8 cellular contexts compared by ENCODE assay signal in the genomic region with DNA sequence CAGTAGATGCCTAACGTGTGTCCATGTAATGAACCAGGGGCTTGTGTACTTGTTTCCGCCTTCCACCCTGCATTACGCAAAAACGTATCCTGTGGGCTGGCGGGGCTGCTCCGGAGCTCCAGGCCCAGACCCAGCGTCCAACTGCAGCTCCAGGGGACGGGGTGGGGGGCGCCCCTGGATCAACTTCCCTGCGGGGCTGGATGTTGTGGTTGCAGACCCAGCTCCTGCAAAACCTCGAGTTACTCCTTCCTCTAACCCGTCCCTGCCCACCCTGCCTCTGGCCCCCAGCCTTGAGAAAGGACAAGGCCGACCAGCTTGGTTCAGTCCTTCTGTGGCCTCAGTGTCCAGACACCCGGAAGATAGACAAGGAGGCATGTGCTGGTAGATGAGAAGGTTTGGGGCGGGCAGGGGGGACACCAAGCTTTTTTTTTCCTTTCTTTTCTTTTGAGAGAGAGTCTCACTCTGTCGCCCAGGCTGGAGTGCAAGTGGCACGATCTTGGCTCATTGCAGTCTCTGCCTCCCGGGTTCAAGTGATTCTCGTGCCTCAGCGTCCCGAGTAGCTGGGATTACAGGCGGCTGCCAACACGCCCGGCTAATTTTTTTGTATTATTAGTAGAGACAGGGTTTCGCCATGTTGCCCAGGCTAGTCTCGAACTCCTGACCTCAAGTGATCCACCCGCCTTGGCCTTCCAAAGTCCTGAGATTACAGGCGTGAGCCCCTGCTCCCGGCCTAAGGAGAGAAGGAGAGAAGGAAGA. TPM values are rescaled to one million over a fixed set of nuclear protein-coding genes. Genes with fewer than 3 reads are reported as not detected.
DNase-seq lines count a peak whose midpoint lies in the region; ATAC-seq and TF ChIP-seq lines count a peak whose summit lies in the region.

No MANE protein-coding gene starts in this region.

- CTCF ChIA-PET in CD8-positive, alpha-beta T cell (lab: Charles Lee), result interaction anchor here (0.6 to 8.9 kb wide), 10 partner anchors 17 to 294 kb away, joined by 3 to 48 read pairs (median 4); no protein-coding TSS in a partner anchor

- H3K27ac ChIP-seq in CD8-positive, alpha-beta T cell (ENCODE audit: low read depth, low read length), result peak overlapping the region; percentile 61
- H3K27ac ChIP-seq in OCI-LY3 (ENCODE audit: low read length) (peak overlapping the region; percentile 49), osteoblast (ENCODE audit: low read depth, low read length) (peak overlapping the region; percentile 87)

- no peak for TF ChIP-seq CTCF in CD8-positive, alpha-beta T cell (IDR thresholded peaks at IDR 0.05)
- TF ChIP-seq CTCF in OCI-LY3 (IDR thresholded peaks at IDR 0.05; ENCODE audit: low read depth, low read length) (no peak), endothelial cell (IDR thresholded peaks at IDR 0.05; ENCODE audit: unreplicated experiment) (no peak), osteoblast (IDR thresholded peaks at IDR 0.05; ENCODE audit: extremely low read depth, low read depth, low read length) (no peak)

- H3K9ac ChIP-seq in OCI-LY3 (ENCODE audit: low read length), result peak overlapping the region; percentile 83

- H3K79me2 ChIP-seq in OCI-LY3 (ENCODE audit: low read length), result peaks cover 10% of the 10 kb centered on the region
- H3K79me2 ChIP-seq in osteoblast (ENCODE audit: insufficient read depth, low read length), result peaks cover 23% of the 10 kb centered on the region

- peaks cover 21% of the 10 kb centered on the region for H3K4me1 ChIP-seq in CD8-positive, alpha-beta T cell (ENCODE audit: insufficient read depth, low read length)
- H3K4me1 ChIP-seq in OCI-LY3 (ENCODE audit: low read length), result peaks cover 10% of the 10 kb centered on the region
- H3K4me1 ChIP-seq in osteoblast (ENCODE audit: insufficient read depth, low read length), result peaks cover 9% of the 10 kb centered on the region

- peaks cover 29% of the 10 kb centered on the region for H3K4me1 Mint-ChIP-seq in CD8-positive, alpha-beta T cell (ENCODE audit: low read depth)
- peaks cover 10% of the 10 kb centered on the region for H3K4me1 Mint-ChIP-seq in endothelial cell (ENCODE audit: unreplicated experiment)

- H3K36me3 Mint-ChIP-seq in CD8-positive, alpha-beta T cell, result peaks cover 34% of the 10 kb centered on the region
- peaks cover 17% of the 10 kb centered on the region for H3K36me3 Mint-ChIP-seq in endothelial cell (ENCODE audit: low read depth, unreplicated experiment)

- intact Hi-C loops in CD8-positive, alpha-beta T cell (cut with DNase I, micrococcal nuclease), result loop anchor here in 1 of 2 experiments (10.0 kb wide), 2 partner anchors 200 to 280 kb away; a partner anchor contains a TSS

- no peak for ATAC-seq in CD8-positive, alpha-beta T cell
- no peak for ATAC-seq in HG02759 (IDR thresholded peaks at IDR 0.05; ENCODE audit: unreplicated experiment)
- ATAC-seq in GM18867 (IDR thresholded peaks at IDR 0.05; ENCODE audit: unreplicated experiment), result no peak

- peak overlapping the region; percentile 95 for H3K27ac Mint-ChIP-seq in CD8-positive, alpha-beta T cell
- H3K27ac Mint-ChIP-seq in endothelial cell (ENCODE audit: unreplicated experiment), result peak overlapping the region; percentile 92

- H3K4me2 ChIP-seq in OCI-LY3 (ENCODE audit: low read length), result peak overlapping the region; percentile 90
- H3K4me2 ChIP-seq in osteoblast (ENCODE audit: insufficient read depth, low read length), result peak overlapping the region; percentile 95

- POLR2A ChIA-PET in CD8-positive, alpha-beta T cell (lab: Charles Lee), result interaction anchor here (0.6 to 2.1 kb wide), 9 partner anchors 23 to 261 kb away, joined by 3 to 7 read pairs (median 3); a partner anchor contains a TSS

- peaks cover 13% of the 10 kb centered on the region for H3K36me3 ChIP-seq in CD8-positive, alpha-beta T cell (ENCODE audit: insufficient read depth, low read length)
- H3K36me3 ChIP-seq in OCI-LY3 (replicated peaks; ENCODE audit: low read depth, low read length) (peaks cover 12% of the 10 kb centered on the region), osteoblast (ENCODE audit: insufficient read depth, low read length) (peaks cover 24% of the 10 kb centered on the region)

- H4K20me1 ChIP-seq in OCI-LY3 (ENCODE audit: insufficient read depth, low read length), result no peaks in the 10 kb centered on the region
- H4K20me1 ChIP-seq in osteoblast (ENCODE audit: insufficient read depth, low read length), result no peaks in the 10 kb centered on the region

- no peaks in the 10 kb centered on the region for H3K27me3 ChIP-seq in CD8-positive, alpha-beta T cell (ENCODE audit: insufficient read depth, low read length)
- H3K27me3 ChIP-seq in OCI-LY3 (ENCODE audit: low read depth, low read length), result no peaks in the 10 kb centered on the region
- H3K27me3 ChIP-seq in osteoblast (ENCODE audit: insufficient read depth, low read length), result no peaks in the 10 kb centered on the region

- H3K9me3 ChIP-seq in CD8-positive, alpha-beta T cell (ENCODE audit: low read length), result no peaks in the 10 kb centered on the region
- no peaks in the 10 kb centered on the region for H3K9me3 ChIP-seq in OCI-LY3 (ENCODE audit: insufficient read depth, low read length)
- H3K9me3 ChIP-seq in osteoblast (ENCODE audit: low read depth, low read length), result no peaks in the 10 kb centered on the region

- DNase-seq in CD8-positive, alpha-beta T cell, result no peak
- DNase-seq in endothelial cell (ENCODE audit: low spot score) (no peak), osteoblast (ENCODE audit: insufficient read length, low spot score, missing footprints) (no peak), SW 1271 (lab: John Stamatoyannopoulos, UW) (no peak), DMS79 (lab: John Stamatoyannopoulos, UW) (no peak)

- H3K4me3 Mint-ChIP-seq in CD8-positive, alpha-beta T cell, result peak overlapping the region; percentile 98
- peak overlapping the region; percentile 97 for H3K4me3 Mint-ChIP-seq in endothelial cell (ENCODE audit: unreplicated experiment)

- H2AFZ ChIP-seq in OCI-LY3 (ENCODE audit: low read depth, low read length) (peak overlapping the region; percentile 31; the same call in 1 of the 2 replicates), osteoblast (ENCODE audit: low read length) (peak overlapping the region; percentile 100)

- H3K9me3 Mint-ChIP-seq in CD8-positive, alpha-beta T cell, result no peaks in the 10 kb centered on the region
- H3K9me3 Mint-ChIP-seq in endothelial cell (ENCODE audit: unreplicated experiment), result no peaks in the 10 kb centered on the region

- H3K4me3 ChIP-seq in CD8-positive, alpha-beta T cell (ENCODE audit: low read depth, low read length), result peak overlapping the region; percentile 75
- H3K4me3 ChIP-seq in OCI-LY3 (ENCODE audit: low read length), result peak overlapping the region; percentile 94
- peak overlapping the region; percentile 98 for H3K4me3 ChIP-seq in osteoblast (ENCODE audit: insufficient read depth, low read length)

- H3K27me3 Mint-ChIP-seq in CD8-positive, alpha-beta T cell (ENCODE audit: low read depth), result no peaks in the 10 kb centered on the region
- peaks cover 4% of the 10 kb centered on the region for H3K27me3 Mint-ChIP-seq in endothelial cell (ENCODE audit: unreplicated experiment)

RNA-seq across cellular contexts. Expression of a gene that starts 0.7 kb away (rescaled TPM):
- 100 to 1,000 TPM in 1 of 2 experiments, 10 to 100 TPM in 1; 97.3 to 101 TPM for total RNA-seq in CD8-positive, alpha-beta T cell
- 183 TPM for total RNA-seq in endothelial cell (ENCODE audit: unreplicated experiment)
- total RNA-seq in osteoblast, result 102 TPM in 2 replicates

RNA-seq across cellular contexts. Expression of a gene that starts 25.3 kb away (rescaled TPM):
- 1 to 10 TPM; 1.2 to 2.0 TPM for total RNA-seq in CD8-positive, alpha-beta T cell
- total RNA-seq in endothelial cell (ENCODE audit: unreplicated experiment), result not detected
- total RNA-seq in osteoblast, result not detected in 2 replicates

RNA-seq across cellular contexts. Expression of a gene that starts 29.7 kb away (rescaled TPM):
- total RNA-seq in CD8-positive, alpha-beta T cell, result 1 to 10 TPM; 1.7 to 2.4 TPM
- total RNA-seq in endothelial cell (ENCODE audit: unreplicated experiment), result not detected
- total RNA-seq in osteoblast, result 0.29 TPM in 1 of 2 replicates, not detected in the other

RNA-seq across cellular contexts. Expression of a gene that starts 32.0 kb away (rescaled TPM):
- total RNA-seq in CD8-positive, alpha-beta T cell, result 10 to 100 TPM; 93.6 to 99.9 TPM
- total RNA-seq in endothelial cell (ENCODE audit: unreplicated experiment) (62.6 TPM), osteoblast (22.7 and 25.3 TPM in 2 replicates)

RNA-seq across cellular contexts. Expression of a gene that starts 36.7 kb away (rescaled TPM):
- 1 to 10 TPM; 2.2 to 2.7 TPM for total RNA-seq in CD8-positive, alpha-beta T cell
- 2.1 TPM for total RNA-seq in endothelial cell (ENCODE audit: unreplicated experiment)
- total RNA-seq in osteoblast, result not detected in 2 replicates
